8 cellular contexts compared by ENCODE assay signal in genomic region chr22:43955040-43955882, GRCh38.
DNase-seq lines count a peak whose midpoint lies in the region; ATAC-seq and TF ChIP-seq lines count a peak whose summit lies in the region.

Gene SAMM50 (plus strand): TSS chr22:43955442. CDS start chr22:43955578, 136 bp downstream.

- H3K27me3 ChIP-seq in brain microvascular endothelial cell (replicated peaks) (no peaks in the 10 kb centered on the region), iPS DF 6.9 (ENCODE audit: control insufficient read depth, insufficient read depth, low read length) (no peaks in the 10 kb centered on the region)

- DNase-seq in NK-92 treated with Interleukin-12 subunit alpha and Interleukin-12 subunit beta, amount 100 ng/mL, for 24 hours (lab: John Stamatoyannopoulos, UW) = peak; percentile 75
- DNase-seq in NK-92 (lab: John Stamatoyannopoulos, UW; ENCODE audit: unreplicated experiment) = no peak
- peak; percentile 42 for DNase-seq in NCI-H2107 (lab: John Stamatoyannopoulos, UW)
- DNase-seq in UCSD-AML1 (lab: John Stamatoyannopoulos, UW; ENCODE audit: unreplicated experiment) = peak; percentile 94
- DNase-seq in brain microvascular endothelial cell = peak; percentile 87
- peak; percentile 79 for DNase-seq in iPS DF 6.9 (ENCODE audit: low read depth, low spot score)
- peak; percentile 69 for DNase-seq in skeletal muscle cell (ENCODE audit: low read depth)

- no peaks in the 10 kb centered on the region for H3K9me3 ChIP-seq in iPS DF 6.9 (ENCODE audit: control insufficient read depth, insufficient read depth, low read length)

- in situ Hi-C loops in brain microvascular endothelial cell (cut with HindIII; ENCODE audit: low pct_ligation_motif_present, low sequenced_read_pairs) = no loop called here

- no CpG with 5 or more reads among the region's 74 CpGs for WGBS in iPS DF 6.9 (ENCODE audit: insufficient coverage, insufficient read length)

- H3K27ac ChIP-seq in brain microvascular endothelial cell = peak within 1 kb of the TSS; percentile 63
- H3K27ac ChIP-seq in iPS DF 6.9 (ENCODE audit: low read length) = no peak within 1 kb of the TSS

- no peaks in the 10 kb centered on the region for H3K4me1 ChIP-seq in iPS DF 6.9 (ENCODE audit: control insufficient read depth, insufficient read depth, low read length)

- H3K36me3 ChIP-seq in brain microvascular endothelial cell (replicated peaks) = no peaks in the 10 kb centered on the region
- no peaks in the 10 kb centered on the region for H3K36me3 ChIP-seq in iPS DF 6.9 (ENCODE audit: control insufficient read depth, insufficient read depth, low read length)

- ATAC-seq in HG03039 (IDR thresholded peaks at IDR 0.05; ENCODE audit: unreplicated experiment) = peak; percentile 86

- TF ChIP-seq CTCF in brain microvascular endothelial cell (IDR thresholded peaks at IDR 0.05; ENCODE audit: low read depth, low read length, missing control alignments) = no peak

- peak within 1 kb of the TSS; percentile 92 for H3K4me3 ChIP-seq in brain microvascular endothelial cell (ENCODE audit: low read depth, low read length)
- peak within 1 kb of the TSS; percentile 62 for H3K4me3 ChIP-seq in iPS DF 6.9 (ENCODE audit: low read length)
- peak within 1 kb of the TSS; percentile 94 for H3K4me3 ChIP-seq in skeletal muscle cell (ENCODE audit: low read depth, low read length)
